ENCODE assay signal across 11 cellular contexts in genomic region chr1:1567152-1567830, GRCh38. TPM values are rescaled to one million over a fixed set of nuclear protein-coding genes. Genes with fewer than 3 reads are reported as not detected.
DNase-seq lines count a peak whose midpoint lies in the region; ATAC-seq, FAIRE-seq and TF ChIP-seq lines count a peak whose summit lies in the region.
"Had no signal": no experiment of that assay in that cellular context is flagged by ENCODE, and none has a peak within 500 bp of the region (broad histone marks: within the 10 kb centered on the region; RNA-seq: fewer than 3 reads in every experiment).

No MANE protein-coding gene starts in this region.

- CTCF ChIA-PET in activated naive CD4-positive, alpha-beta T cell treated with anti-CD3 and anti-CD28 coated beads for 36 hours (lab: Charles Lee), result no interaction called here

- H3K4me3 Mint-ChIP-seq in activated naive CD4-positive, alpha-beta T cell treated with anti-CD3 and anti-CD28 coated beads for 36 hours, result no peak overlapping the region

- no peak for DNase-seq in activated naive CD4-positive, alpha-beta T cell treated with anti-CD3 and anti-CD28 coated beads for 36 hours
- no peak for DNase-seq in activated naive CD4-positive, alpha-beta T cell (lab: John Stamatoyannopoulos, UW)
- no peak for DNase-seq in DMS79 (lab: John Stamatoyannopoulos, UW)
- no peak for DNase-seq in small intestine
- DNase-seq: Peyer's patch, T-helper 9 cell, tibial artery had no signal

- intact Hi-C loops in activated naive CD4-positive, alpha-beta T cell treated with anti-CD3 and anti-CD28 coated beads for 36 hours (cut with micrococcal nuclease), result no loop called here

- TF ChIP-seq CTCF in gastroesophageal sphincter (IDR thresholded peaks at IDR 0.05), result no peak

- H3K4me3 ChIP-seq in gastroesophageal sphincter (no peak overlapping the region), subcutaneous abdominal adipose tissue (ENCODE audit: low read depth in 1 of 5, low read length in 5 of 5) (peak overlapping the region in 3 of 5 donors; percentile 5 to 25 (median 11)), small intestine (ENCODE audit: low read depth in 1 of 2, low read length in 2 of 2) (no peak overlapping the region)
- H3K4me3 ChIP-seq: Peyer's patch, right atrium auricular region, tibial artery had no signal

- H3K36me3 ChIP-seq in gastroesophageal sphincter (peaks cover 0 to 64% of the 10 kb centered on the region in 2 donors), subcutaneous abdominal adipose tissue (ENCODE audit: control insufficient read depth in 5 of 5, insufficient read depth in 5 of 5, low read length in 5 of 5) (peaks cover 0 to 39% (median 34%) of the 10 kb centered on the region in 5 donors), small intestine (ENCODE audit: control insufficient read depth in 2 of 2, insufficient read depth in 2 of 2, low read length in 2 of 2) (peaks cover 0 to 12% of the 10 kb centered on the region in 2 donors)

- H3K36me3 Mint-ChIP-seq in activated naive CD4-positive, alpha-beta T cell treated with anti-CD3 and anti-CD28 coated beads for 36 hours (ENCODE audit: low read depth), result peaks cover 33% of the 10 kb centered on the region

- peak overlapping the region in 1 of 5 donors; percentile 56 for H3K9ac ChIP-seq in subcutaneous abdominal adipose tissue (ENCODE audit: low read length in 5 of 5)

- H3K9me3 ChIP-seq in gastroesophageal sphincter (no peaks in the 10 kb centered on the region), subcutaneous abdominal adipose tissue (ENCODE audit: control insufficient read depth in 5 of 5, low read length in 5 of 5) (no peaks in the 10 kb centered on the region), small intestine (ENCODE audit: control insufficient read depth, low read depth) (no peaks in the 10 kb centered on the region)
- H3K9me3 ChIP-seq: Peyer's patch, right atrium auricular region, tibial artery had no signal

- H3K27ac ChIP-seq in gastroesophageal sphincter (peak overlapping the region in 3 of 4 donors; percentile 28 to 54 (median 46)), subcutaneous abdominal adipose tissue (ENCODE audit: low read depth, low read length) (peak overlapping the region; percentile 62), small intestine (ENCODE audit: low read depth in 1 of 2, low read length in 1 of 2) (no peak overlapping the region)
- H3K27ac ChIP-seq: epithelial cell of prostate, Peyer's patch, tibial artery had no signal

- peaks cover 40% of the 10 kb centered on the region for H3K4me1 Mint-ChIP-seq in activated naive CD4-positive, alpha-beta T cell treated with anti-CD3 and anti-CD28 coated beads for 36 hours (ENCODE audit: low read depth)

- H3K4me1 ChIP-seq in gastroesophageal sphincter, result peaks cover 0 to 61% (median 5%) of the 10 kb centered on the region in 3 donors
- H3K4me1 ChIP-seq in subcutaneous abdominal adipose tissue (ENCODE audit: control insufficient read depth in 5 of 5, insufficient read depth in 5 of 5, low read length in 5 of 5), result peaks cover 16 to 64% (median 51%) of the 10 kb centered on the region in 5 donors
- H3K4me1 ChIP-seq in small intestine (ENCODE audit: control insufficient read depth in 2 of 2, insufficient read depth in 1 of 2, low read depth in 1 of 2, low read length in 1 of 2), result no peaks in the 10 kb centered on the region

- FAIRE-seq in small intestine (lab: Jason Lieb, UNC), result no peak

- TF ChIP-seq EP300 in gastroesophageal sphincter (IDR thresholded peaks at IDR 0.05), result no peak

- peak overlapping the region; percentile 24 for H3K27ac Mint-ChIP-seq in activated naive CD4-positive, alpha-beta T cell treated with anti-CD3 and anti-CD28 coated beads for 36 hours

- no peaks in the 10 kb centered on the region for H3K9me3 Mint-ChIP-seq in activated naive CD4-positive, alpha-beta T cell treated with anti-CD3 and anti-CD28 coated beads for 36 hours

- TF ChIP-seq POLR2A in gastroesophageal sphincter (IDR thresholded peaks at IDR 0.05), result no peak

- no peaks in the 10 kb centered on the region for H3K27me3 Mint-ChIP-seq in activated naive CD4-positive, alpha-beta T cell treated with anti-CD3 and anti-CD28 coated beads for 36 hours (ENCODE audit: low read depth)

- 67 to 84% methylated on average over 3 to 22 of the region's 26 CpGs for WGBS in gastroesophageal sphincter (ENCODE audit: low coverage in 1 of 2), 2 donors
- WGBS in small intestine, 3 donors, result 86 to 89% (median 87%) methylated on average over 26 of the region's 26 CpGs

- H3K27me3 ChIP-seq in gastroesophageal sphincter, result no peaks in the 10 kb centered on the region
- no peaks in the 10 kb centered on the region for H3K27me3 ChIP-seq in subcutaneous abdominal adipose tissue (ENCODE audit: control insufficient read depth in 5 of 5, insufficient read depth in 4 of 5, low read length in 5 of 5)
- H3K27me3 ChIP-seq in small intestine (ENCODE audit: control insufficient read depth in 2 of 2, insufficient read depth in 2 of 2, low read length in 2 of 2), result no peaks in the 10 kb centered on the region
- H3K27me3 ChIP-seq: Peyer's patch, right atrium auricular region, tibial artery had no signal

- ATAC-seq in gastroesophageal sphincter, result no peak

RNA-seq across cellular contexts. Expression of gene SSU72, which starts 7.4 kb away (rescaled TPM):
- total RNA-seq in activated naive CD4-positive, alpha-beta T cell treated with anti-CD3 and anti-CD28 coated beads for 36 hours, result 10 to 100 TPM; 91.6 to 95.9 TPM
- total RNA-seq in gastroesophageal sphincter, result 100 to 1,000 TPM in 2 of 4 donors, 10 to 100 TPM in 2; 90.5 to 109 (median 98.9) TPM
- polyA plus RNA-seq in small intestine, result 100 to 1,000 TPM; 115 to 140 (median 133) TPM

RNA-seq across cellular contexts. Expression of gene TMEM240, which starts 26.9 kb away (rescaled TPM):
- not detected for total RNA-seq in activated naive CD4-positive, alpha-beta T cell treated with anti-CD3 and anti-CD28 coated beads for 36 hours
- 10 to 100 TPM; 12.0 to 18.1 (median 14.4) TPM for total RNA-seq in gastroesophageal sphincter
- 1 to 10 TPM in 2 of 3 donors, not detected in 1; 1.6 to 3.7 TPM for polyA plus RNA-seq in small intestine

RNA-seq across cellular contexts. Expression of gene FNDC10, which starts 32.6 kb away (rescaled TPM):
- total RNA-seq in activated naive CD4-positive, alpha-beta T cell treated with anti-CD3 and anti-CD28 coated beads for 36 hours, result 1 to 10 TPM in 1 of 2 experiments, under 1 TPM in 1; 0.94 to 1.2 TPM
- under 1 TPM in 2 of 4 donors, not detected in 2; 0.54 TPM for total RNA-seq in gastroesophageal sphincter
- polyA plus RNA-seq in small intestine, result 1 to 10 TPM in 2 of 3 donors, under 1 TPM in 1; 0.54 to 2.9 (median 2.2) TPM

RNA-seq across cellular contexts. Expression of gene MIB2, which starts 48.0 kb away (rescaled TPM):
- total RNA-seq in activated naive CD4-positive, alpha-beta T cell treated with anti-CD3 and anti-CD28 coated beads for 36 hours, result 10 to 100 TPM; 27.6 to 31.7 TPM
- total RNA-seq in gastroesophageal sphincter, result 10 to 100 TPM; 51.4 to 85.3 (median 69.3) TPM
- polyA plus RNA-seq in small intestine, result 100 to 1,000 TPM in 2 of 3 donors, 10 to 100 TPM in 1; 53.3 to 213 (median 178) TPM

RNA-seq across cellular contexts. Expression of gene ATAD3A, which starts 55.3 kb away (rescaled TPM):
- 10 to 100 TPM; 39.4 to 41.0 TPM for total RNA-seq in activated naive CD4-positive, alpha-beta T cell treated with anti-CD3 and anti-CD28 coated beads for 36 hours
- 10 to 100 TPM; 14.9 to 32.9 (median 19.1) TPM for total RNA-seq in gastroesophageal sphincter
- 10 to 100 TPM; 24.2 to 42.1 (median 25.9) TPM for polyA plus RNA-seq in small intestine

Comparison
In these comparisons a context has a peak if more than half of its experiments do, and no peak if none do; other contexts are left out.
1. H3K27ac ChIP-seq: peak in gastroesophageal sphincter (3 of 4) and subcutaneous abdominal adipose tissue (single experiment); none in small intestine (0 of 2).
2. H3K4me3 ChIP-seq: peak in subcutaneous abdominal adipose tissue (3 of 5); none in gastroesophageal sphincter (0 of 2) and small intestine (0 of 2).
3. RNA of gene TMEM240, which starts 26.9 kb away (total RNA-seq): 12.0 to 18.1 TPM in gastroesophageal sphincter; not detected in activated naive CD4-positive, alpha-beta T cell treated with anti-CD3 and anti-CD28 coated beads for 36 hours; every median in the first group is over 10 times any median in the second.